Comparison of ENCODE assay signal across 8 cellular contexts in the genomic region with DNA sequence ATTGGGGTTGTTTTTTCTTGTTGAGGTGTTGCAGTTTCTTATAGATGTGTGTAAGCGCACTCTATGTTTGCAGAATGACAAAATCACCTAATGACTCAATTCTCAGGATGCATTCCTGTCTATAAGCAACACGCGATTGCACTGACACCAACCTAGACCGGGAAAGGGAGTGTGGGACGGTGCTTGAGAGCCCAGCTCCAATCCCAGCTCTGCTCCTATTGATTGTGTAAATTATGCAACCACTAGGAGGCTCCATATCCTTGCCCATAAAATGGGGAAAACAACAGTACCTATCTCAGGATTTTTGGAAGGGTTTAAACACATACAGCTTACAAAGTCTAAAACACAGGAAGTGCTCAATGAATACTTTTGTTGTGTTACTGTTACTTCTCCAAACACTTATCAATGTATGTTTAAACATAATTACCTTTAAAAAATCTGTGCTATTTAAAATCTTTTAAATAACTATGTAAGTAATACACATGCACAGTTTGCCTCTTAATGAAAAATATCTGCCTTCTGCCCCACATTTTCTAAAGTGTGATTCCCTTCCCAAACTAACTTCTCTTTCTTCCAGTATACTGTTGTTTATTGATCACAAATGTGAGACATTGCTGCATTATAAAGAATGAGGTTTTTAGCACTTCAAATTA.
A peak's percentile ranks its signal among the peaks of the same experiment; 100 is the strongest.
DNase-seq lines count a peak whose midpoint lies in the region; ATAC-seq and TF ChIP-seq lines count a peak whose summit lies in the region.

No MANE protein-coding gene starts in this region.

- peak overlapping the region; percentile 12 for H3K9ac ChIP-seq in iPS-15b (ENCODE audit: low read depth, low read length)

- DNase-seq in AG09319 (ENCODE audit: extremely low read depth, low read depth) (peak; percentile 16), NCI-H1048 (lab: John Stamatoyannopoulos, UW) (peak; percentile 36), ascending aorta (ENCODE audit: low spot score in 2 of 2) (no peak), type B pancreatic cell (ENCODE audit: extremely low spot score, unreplicated experiment) (no peak), lower leg skin (ENCODE audit: low spot score in 2 of 2) (no peak)
- DNase-seq in stimulated activated CD4-positive, alpha-beta T cell treated with anti-CD3 and anti-CD28 coated beads, Interleukin-4, amount 100 ng/mL, for 24 hours = no peak

- H3K27me3 ChIP-seq in ascending aorta (no peaks in the 10 kb centered on the region), iPS-15b (ENCODE audit: control insufficient read depth, insufficient read depth, low read length) (no peaks in the 10 kb centered on the region)

- H3K4me3 Mint-ChIP-seq in type B pancreatic cell = no peak overlapping the region

- WGBS in lower leg skin, 2 donors = 19 to 21% methylated on average over 5 of the region's 5 CpGs

- no peak overlapping the region for H3K27ac Mint-ChIP-seq in type B pancreatic cell

- intact Hi-C loops in ascending aorta (cut with DNase I) = no loop called here
- intact Hi-C loops in lower leg skin (cut with DNase I; ENCODE audit: low total_unique reads) = no loop called here

- no peak overlapping the region for H3K4me3 ChIP-seq in ascending aorta
- no peak overlapping the region for H3K4me3 ChIP-seq in iPS-15b (ENCODE audit: low read depth, low read length)
- no peak overlapping the region for H3K4me3 ChIP-seq in lower leg skin (ENCODE audit: low read depth, poor library complexity, severe bottlenecking)

- no peaks in the 10 kb centered on the region for H3K9me3 ChIP-seq in ascending aorta
- no peaks in the 10 kb centered on the region for H3K9me3 ChIP-seq in iPS-15b (ENCODE audit: control insufficient read depth, insufficient read depth, low read length)

- no peaks in the 10 kb centered on the region for H3K36me3 Mint-ChIP-seq in type B pancreatic cell

- H3K4me1 ChIP-seq in ascending aorta (no peaks in the 10 kb centered on the region), iPS-15b (ENCODE audit: control insufficient read depth, insufficient read depth, low read length) (peaks cover 3% of the 10 kb centered on the region)

- H3K4me1 Mint-ChIP-seq in type B pancreatic cell (ENCODE audit: unreplicated experiment) = no peaks in the 10 kb centered on the region

- H3K27me3 Mint-ChIP-seq in type B pancreatic cell = peaks cover 11% of the 10 kb centered on the region

- H3K27ac ChIP-seq in ascending aorta = no peak overlapping the region

- H3K36me3 ChIP-seq in ascending aorta (no peaks in the 10 kb centered on the region), iPS-15b (ENCODE audit: control insufficient read depth, insufficient read depth, low read length) (no peaks in the 10 kb centered on the region)

- TF ChIP-seq CTCF in AG09319 (IDR thresholded peaks at IDR 0.05; ENCODE audit: low read depth, low read length) (peak; percentile 76), ascending aorta (IDR thresholded peaks at IDR 0.05) (peak in 2 of 3 experiments; percentile 17 to 33), type B pancreatic cell (conservative IDR thresholded peaks at IDR 0.05) (peak; percentile 78), lower leg skin (IDR thresholded peaks at IDR 0.05) (no peak)

- no peak for TF ChIP-seq POLR2A in lower leg skin (IDR thresholded peaks at IDR 0.05)

- peak; percentile 56 for ATAC-seq in GM19395 (IDR thresholded peaks at IDR 0.05; ENCODE audit: unreplicated experiment)

- no peaks in the 10 kb centered on the region for H3K9me3 Mint-ChIP-seq in type B pancreatic cell

Comparison
In these comparisons a context has a peak if more than half of its experiments do, and no peak if none do; other contexts are left out.
1. DNase-seq: peak in AG09319 (single experiment) and NCI-H1048 (single experiment); none in ascending aorta (0 of 2), type B pancreatic cell (single experiment), stimulated activated CD4-positive, alpha-beta T cell treated with anti-CD3 and anti-CD28 coated beads, Interleukin-4, amount 100 ng/mL, for 24 hours (single experiment) and lower leg skin (0 of 2).
2. CTCF ChIP-seq: peak in AG09319 (single experiment), ascending aorta (2 of 3) and type B pancreatic cell (single experiment); none in lower leg skin (0 of 3).